In the genomic region with DNA sequence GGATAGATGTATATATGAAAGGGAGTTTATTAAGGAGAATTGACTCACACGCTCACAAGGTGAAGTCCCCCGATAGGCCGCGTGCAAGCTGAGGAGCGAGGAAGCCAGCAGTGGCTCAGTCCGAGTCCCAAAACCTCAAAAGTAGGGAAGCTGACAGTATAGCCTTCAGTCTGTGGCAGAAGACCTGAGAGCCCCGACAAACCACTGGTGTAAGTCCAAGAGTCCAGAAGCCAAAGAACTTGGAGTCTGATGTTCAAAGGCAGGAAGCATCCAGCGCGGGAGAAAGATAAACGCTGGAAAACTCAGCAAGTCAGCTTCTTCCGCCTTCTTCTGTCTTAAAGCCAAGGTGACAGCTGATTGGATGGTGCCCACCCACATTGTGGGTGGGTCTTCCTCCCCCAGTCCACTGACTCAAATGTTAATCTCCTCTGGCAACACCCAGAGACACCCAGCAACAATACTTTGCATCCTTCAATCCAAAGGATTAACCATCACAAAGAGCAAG, we compare ENCODE assay signal across 12 cellular contexts.
A peak's percentile ranks its signal among the peaks of the same experiment; 100 is the strongest.
DNase-seq lines count a peak whose midpoint lies in the region; ATAC-seq, FAIRE-seq and TF ChIP-seq lines count a peak whose summit lies in the region.
"Had no signal": no experiment of that assay in that cellular context is flagged by ENCODE, and none has a peak within 500 bp of the region (broad histone marks: within the 10 kb centered on the region; RNA-seq: fewer than 3 reads in every experiment).

No MANE protein-coding gene starts in this region.

- no peak for TF ChIP-seq CTCF in neural crest cell (conservative IDR thresholded peaks at IDR 0.05)
- no peak for TF ChIP-seq CTCF in breast epithelium (IDR thresholded peaks at IDR 0.05)
- no peak for TF ChIP-seq CTCF in WERI-Rb-1 (IDR thresholded peaks at IDR 0.05; ENCODE audit: low read depth, low read length)

- peak overlapping the region; percentile 39 for H3K4me3 Mint-ChIP-seq in dendritic cell treated with granulocyte-macrophage colony-stimulating factor and Interleukin-4, amounts not matched to agents 40 ng/mL and 50 ng/mL, for 4 days
- peak overlapping the region; percentile 63 for H3K4me3 Mint-ChIP-seq in neural crest cell

- DNase-seq in GM12891 (ENCODE audit: insufficient read length, low spot score) (peak; percentile 8), neural crest cell (ENCODE audit: low read depth, low spot score) (no peak), NCI-H748 treated with DMSO at 0.1 percent for 48 hours (lab: John Stamatoyannopoulos, UW) (no peak), breast epithelium (ENCODE audit: low spot score in 2 of 2) (no peak), WERI-Rb-1 (no peak)
- DNase-seq: mammary epithelial cell, NCI-H2081 treated with DMSO at 0.1 percent for 48 hours, uterus had no signal

- H3K4me3 ChIP-seq in HUES48 (ENCODE audit: low read depth, low read length) (peak overlapping the region; percentile 68), breast epithelium (no peak overlapping the region), WERI-Rb-1 (ENCODE audit: low read depth, low read length) (no peak overlapping the region)
- H3K4me3 ChIP-seq: SJSA1, uterus had no signal

- peaks cover 51% of the 10 kb centered on the region for H3K9me3 Mint-ChIP-seq in dendritic cell treated with granulocyte-macrophage colony-stimulating factor and Interleukin-4, amounts not matched to agents 40 ng/mL and 50 ng/mL, for 4 days
- peaks cover 14% of the 10 kb centered on the region for H3K9me3 Mint-ChIP-seq in neural crest cell

- intact Hi-C loops in dendritic cell treated with granulocyte-macrophage colony-stimulating factor and Interleukin-4, amounts not matched to agents 40 ng/mL and 50 ng/mL, for 4 days (cut with micrococcal nuclease) = no loop called here
- intact Hi-C loops in breast epithelium (cut with DNase I; ENCODE audit: low total_unique reads) = no loop called here

- no peaks in the 10 kb centered on the region for H3K36me3 Mint-ChIP-seq in dendritic cell treated with granulocyte-macrophage colony-stimulating factor and Interleukin-4, amounts not matched to agents 40 ng/mL and 50 ng/mL, for 4 days (ENCODE audit: low read depth)
- no peaks in the 10 kb centered on the region for H3K36me3 Mint-ChIP-seq in neural crest cell (ENCODE audit: low read depth)

- H3K27ac ChIP-seq in HUES48 (ENCODE audit: low read depth, low read length) (no peak overlapping the region), breast epithelium (no peak overlapping the region), WERI-Rb-1 (no peak overlapping the region)
- H3K27ac ChIP-seq: SJSA1, uterus had no signal

- H3K4me1 Mint-ChIP-seq in dendritic cell treated with granulocyte-macrophage colony-stimulating factor and Interleukin-4, amounts not matched to agents 40 ng/mL and 50 ng/mL, for 4 days (ENCODE audit: low read depth) = no peaks in the 10 kb centered on the region
- no peaks in the 10 kb centered on the region for H3K4me1 Mint-ChIP-seq in neural crest cell

- no peak for ATAC-seq in GM18867 (IDR thresholded peaks at IDR 0.05; ENCODE audit: unreplicated experiment)

- no peaks in the 10 kb centered on the region for H3K27me3 Mint-ChIP-seq in dendritic cell treated with granulocyte-macrophage colony-stimulating factor and Interleukin-4, amounts not matched to agents 40 ng/mL and 50 ng/mL, for 4 days
- no peaks in the 10 kb centered on the region for H3K27me3 Mint-ChIP-seq in neural crest cell (ENCODE audit: low read depth)

- H3K27ac Mint-ChIP-seq in dendritic cell treated with granulocyte-macrophage colony-stimulating factor and Interleukin-4, amounts not matched to agents 40 ng/mL and 50 ng/mL, for 4 days = no peak overlapping the region
- no peak overlapping the region for H3K27ac Mint-ChIP-seq in neural crest cell (ENCODE audit: unreplicated experiment)

- H3K4me1 ChIP-seq in HUES48 (ENCODE audit: control insufficient read depth, insufficient read depth, low read length) = peaks cover 15% of the 10 kb centered on the region
- H3K4me1 ChIP-seq in breast epithelium = no peaks in the 10 kb centered on the region
- H3K4me1 ChIP-seq: SJSA1, uterus had no signal

- FAIRE-seq in GM12891 (lab: Jason Lieb, UNC) = peak; percentile 73

- H3K9me3 ChIP-seq in HUES48 (ENCODE audit: control insufficient read depth, insufficient read depth, low read length) (peaks cover 11% of the 10 kb centered on the region), breast epithelium (no peaks in the 10 kb centered on the region), WERI-Rb-1 (ENCODE audit: severe bottlenecking) (no peaks in the 10 kb centered on the region)
- H3K9me3 ChIP-seq: SJSA1, uterus had no signal

- TF ChIP-seq POLR2A in GM12891 (IDR thresholded peaks at IDR 0.05; ENCODE audit: low read depth, low read length) (peak; percentile 23; the same call in 1 of the 2 replicates), breast epithelium (IDR thresholded peaks at IDR 0.05) (no peak)

- no peaks in the 10 kb centered on the region for H3K36me3 ChIP-seq in HUES48 (ENCODE audit: control insufficient read depth, insufficient read depth, low read length)
- no peaks in the 10 kb centered on the region for H3K36me3 ChIP-seq in breast epithelium
- no peaks in the 10 kb centered on the region for H3K36me3 ChIP-seq in WERI-Rb-1
- H3K36me3 ChIP-seq: SJSA1, uterus had no signal

- no peak overlapping the region for H3K9ac ChIP-seq in HUES48 (ENCODE audit: low read depth, low read length)

- no peaks in the 10 kb centered on the region for H3K27me3 ChIP-seq in HUES48 (ENCODE audit: control insufficient read depth, insufficient read depth, low read length)
- no peaks in the 10 kb centered on the region for H3K27me3 ChIP-seq in breast epithelium
- H3K27me3 ChIP-seq in WERI-Rb-1 (ENCODE audit: insufficient read depth, low read depth, severe bottlenecking) = no peaks in the 10 kb centered on the region
- H3K27me3 ChIP-seq: SJSA1, uterus had no signal

TF ChIP-seq in GM12891, 5 proteins besides CTCF, POLR2A, EP300 and RAD21:
- TF ChIP-seq PAX5 (IDR thresholded peaks at IDR 0.05; ENCODE audit: insufficient read depth, low read length, severe bottlenecking) (no peak), POLR2AphosphoS5 (IDR thresholded peaks at IDR 0.05; ENCODE audit: low read depth, low read length) (no peak), SPI1 (IDR thresholded peaks at IDR 0.05; ENCODE audit: low read depth, low read length) (0 out of 2 replicates have a peak, but pooled peaks have one; percentile 9), POU2F2 (IDR thresholded peaks at IDR 0.05; ENCODE audit: low read depth, low read length) (no peak), TAF1 (IDR thresholded peaks at IDR 0.05; ENCODE audit: low read depth, low read length) (no peak)
